ENCODE assay signal across 10 cellular contexts in the genomic region with DNA sequence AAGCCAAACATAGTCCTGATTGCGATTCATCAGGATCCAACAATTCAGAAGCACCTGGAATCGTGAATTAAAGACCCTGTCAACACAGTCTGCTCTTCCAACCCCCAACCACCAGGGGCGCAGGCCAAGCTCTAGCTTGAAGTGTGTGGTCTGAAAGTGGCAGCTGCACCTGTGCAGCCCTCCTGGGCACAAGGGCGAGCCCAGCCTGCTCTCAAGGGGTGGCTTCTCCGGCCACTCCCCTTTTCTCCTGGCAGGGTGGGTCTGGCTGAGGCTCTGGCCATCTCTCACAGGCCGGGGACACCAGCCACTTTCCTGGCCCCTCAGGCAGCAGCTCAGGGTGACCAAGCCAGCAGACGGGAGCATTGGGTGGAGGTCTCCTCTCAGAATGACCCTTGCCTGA.
DNase-seq lines count a peak whose midpoint lies in the region; ATAC-seq, FAIRE-seq and TF ChIP-seq lines count a peak whose summit lies in the region.
"Had no signal": no experiment of that assay in that cellular context is flagged by ENCODE, and none has a peak within 500 bp of the region (broad histone marks: within the 10 kb centered on the region; RNA-seq: fewer than 3 reads in every experiment).

No MANE protein-coding gene starts in this region.

- H3K27ac Mint-ChIP-seq in nephron progenitor cell = no peak overlapping the region

- no peaks in the 10 kb centered on the region for H3K9me3 ChIP-seq in K562 (replicated peaks; ENCODE audit: control insufficient read depth, insufficient read depth, low read depth, low read length)

- H3K27me3 ChIP-seq in K562 (ENCODE audit: control insufficient read depth in 2 of 2, insufficient read depth in 2 of 2, low read length in 2 of 2) = no peaks in the 10 kb centered on the region

- DNase-seq in DMS79 (lab: John Stamatoyannopoulos, UW) (peak; percentile 12), HFF-Myc (ENCODE audit: extremely low read depth, low read depth) (no peak), K562 (ENCODE audit: extremely low read depth in 1 of 4, low spot score in 3 of 4) (peak; percentile 39 to 50 (median 47)), nephron progenitor cell (peak; percentile 59), sciatic nerve (ENCODE audit: low spot score) (no peak), NCI-H187 treated with DMSO at 0.1 percent for 48 hours (lab: John Stamatoyannopoulos, UW) (no peak), NCI-H526 (lab: John Stamatoyannopoulos, UW) (no peak)
- DNase-seq: activated CD4-positive, alpha-beta T cell treated with anti-CD3 and anti-CD28 coated beads for 48 hours; NCI-H2171 treated with DMSO at 0.1 percent for 48 hours had no signal

- FAIRE-seq in K562 (lab: Jason Lieb, UNC) = peak; percentile 73

- intact Hi-C loops in K562 (cut with micrococcal nuclease) = no loop called here
- intact Hi-C loops in sciatic nerve (cut with DNase I) = no loop called here

- H3K79me2 ChIP-seq in K562 (ENCODE audit: control insufficient read depth, insufficient read depth, low read length) = no peaks in the 10 kb centered on the region

- H3K4me1 Mint-ChIP-seq in nephron progenitor cell = peaks cover 23% of the 10 kb centered on the region

- in situ Hi-C loops in K562 (cut with MboI) = no loop called here

- H2AFZ ChIP-seq in K562 (ENCODE audit: low read depth, low read length) = no peak overlapping the region

- no peak overlapping the region for H3K4me2 ChIP-seq in K562 (ENCODE audit: insufficient read depth, low read length)

- H4K20me1 ChIP-seq in K562 (replicated peaks; ENCODE audit: control insufficient read depth, insufficient read depth, low read length) = peaks cover 6% of the 10 kb centered on the region

- peaks cover 37% of the 10 kb centered on the region for H3K36me3 Mint-ChIP-seq in nephron progenitor cell (ENCODE audit: low read depth)

- CTCF ChIA-PET in K562 (lab: Yijun Ruan, JAX; ENCODE audit: low intra/inter-chr PET ratio) = interaction anchor here (1.4 kb wide), 1 partner anchor 277 kb away, joined by 7 read pairs; no protein-coding TSS in a partner anchor

- 68% methylated on average over 7 of the region's 7 CpGs for WGBS in K562 (ENCODE audit: insufficient coverage, low coverage, missing lambda C conversion rate)

- TF ChIP-seq EP300 in K562 (IDR thresholded peaks at IDR 0.05; ENCODE audit: low read length) = no peak

- no peak for TF ChIP-seq RAD21 in K562 (CRISPR knock-in tag; conservative IDR thresholded peaks at IDR 0.05 in 1 of 2, IDR thresholded peaks at IDR 0.05 in 1 of 2)

- TF ChIP-seq CTCF in HFF-Myc (IDR thresholded peaks at IDR 0.05; ENCODE audit: low read depth, low read length, missing control alignments) (peak; percentile 34), K562 (IDR thresholded peaks at IDR 0.05 in 2 of 3, conservative IDR thresholded peaks at IDR 0.05 in 1 of 3; ENCODE audit: insufficient read depth in 2 of 3, low read depth in 1 of 3, low read length in 3 of 3) (peak; percentile 52 to 83 (median 63)), nephron progenitor cell (IDR thresholded peaks at IDR 0.05) (peak; percentile 65)

- TF ChIP-seq POLR2A in K562 (conservative IDR thresholded peaks at IDR 0.05) = no peak

- peak overlapping the region in 1 of 2 experiments; percentile 8; a peak in 1 of 4 replicates for H3K9ac ChIP-seq in K562 (ENCODE audit: insufficient read depth in 1 of 2, low read depth in 2 of 2, low read length in 2 of 2)

- peaks cover 48% of the 10 kb centered on the region for H3K36me3 ChIP-seq in K562 (ENCODE audit: control insufficient read depth, insufficient read depth, low read length)

- ATAC-seq in K562 (peak; percentile 89), sciatic nerve (no peak), HG03460 (IDR thresholded peaks at IDR 0.05; ENCODE audit: unreplicated experiment) (no peak)

- BruUV-seq in K562 (replicated peaks; lab: Mats Ljungman, UMichigan) = no TSS peak

- no peaks in the 10 kb centered on the region for H3K9me3 Mint-ChIP-seq in nephron progenitor cell

- H3K4me3 ChIP-seq in HFF-Myc (replicated peaks; ENCODE audit: low read depth, low read length) (no peak overlapping the region), K562 (no peak overlapping the region)

- no peak overlapping the region for H3K27ac ChIP-seq in K562 (ENCODE audit: extremely low read depth, low read depth, low read length)

- H3K9me1 ChIP-seq in K562 (ENCODE audit: control insufficient read depth, insufficient read depth, low read length) = no peaks in the 10 kb centered on the region

- H3K4me3 Mint-ChIP-seq in nephron progenitor cell = no peak overlapping the region

- POLR2A ChIA-PET in K562 (lab: Yijun Ruan, JAX) = interaction anchor here (0.6 to 1.6 kb wide), 5 partner anchors 11 to 232 kb away, joined by 3 to 6 read pairs (median 4); partner anchors contain the start of genes EMC1 and MRTO4

- peaks cover 0 to 6% of the 10 kb centered on the region in 2 experiments; a peak in 2 of 5 replicates for H3K4me1 ChIP-seq in K562 (replicated peaks in 1 of 2; ENCODE audit: control insufficient read depth in 2 of 2, insufficient read depth in 2 of 2, low read length in 2 of 2)

- peaks cover 2% of the 10 kb centered on the region for H3K27me3 Mint-ChIP-seq in nephron progenitor cell (ENCODE audit: low read depth, poor library complexity)

TF ChIP-seq in K562, 482 proteins besides CTCF, POLR2A, EP300 and RAD21:
- no peak for TF ChIP-seq ZSCAN29 (IDR thresholded peaks at IDR 0.05)
- no peak for TF ChIP-seq XRCC3 (IDR thresholded peaks at IDR 0.05)
- TF ChIP-seq RB1 (IDR thresholded peaks at IDR 0.05; ENCODE audit: low read depth) = 0 out of 2 replicates have a peak, but pooled peaks have one; percentile 27
- TF ChIP-seq RBM22 (IDR thresholded peaks at IDR 0.05; ENCODE audit: low read depth, low read length, poor library complexity, severe bottlenecking) = peak; percentile 60
- TF ChIP-seq ZNF830 (CRISPR knock-in tag; IDR thresholded peaks at IDR 0.05) = no peak
- TF ChIP-seq TSC22D4 (tag; IDR thresholded peaks at IDR 0.05) = no peak

Comparison
In these comparisons a context has a peak if more than half of its experiments do, and no peak if none do; other contexts are left out.
1. DNase-seq: peak in DMS79 (single experiment), K562 (4 of 4) and nephron progenitor cell (single experiment); none in HFF-Myc (single experiment), sciatic nerve (single experiment), NCI-H187 treated with DMSO at 0.1 percent for 48 hours (single experiment) and NCI-H526 (0 of 2).
2. Peak in every context shown above with its lines, with median percentiles within 50 percentile points of each other: CTCF ChIP-seq.